10 cellular contexts compared by ENCODE assay signal in the genomic region with DNA sequence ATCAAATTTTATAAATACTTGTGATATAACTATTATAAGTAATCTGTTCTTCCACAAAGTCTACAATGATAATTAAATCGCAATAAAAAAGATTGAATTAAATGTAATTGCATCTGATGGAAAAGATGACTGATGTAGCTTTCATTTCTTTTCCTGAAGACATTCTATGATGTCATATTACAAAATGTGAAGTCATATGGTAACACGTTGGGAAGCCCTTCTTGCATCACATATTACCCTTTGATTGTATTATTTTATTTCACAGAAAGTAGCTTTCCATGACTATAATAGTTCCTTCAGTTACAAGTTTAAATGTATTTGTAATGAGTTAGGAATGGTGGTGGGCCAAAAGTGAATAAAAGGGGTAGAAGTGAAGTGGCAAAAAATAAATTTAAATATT. TPM values are rescaled to one million over a fixed set of nuclear protein-coding genes. Genes with fewer than 3 reads are reported as not detected.
"Had no signal": no experiment of that assay in that cellular context is flagged by ENCODE, and none has a peak within 500 bp of the region (broad histone marks: within the 10 kb centered on the region; RNA-seq: fewer than 3 reads in every experiment).

No MANE protein-coding gene starts in this region.

- H2AFZ ChIP-seq: GM23248 had no signal

- H3K27ac ChIP-seq: GM23248 had no signal

- H3K9ac ChIP-seq: GM23248 had no signal

- H3K36me3 ChIP-seq: HAP-1 had no signal

- H3K4me3 ChIP-seq: GM23248, HAP-1 had no signal

- ATAC-seq: HCT116 had no signal

- H3K4me1 ChIP-seq: HAP-1 had no signal

- FAIRE-seq: HTR-8/SVneo had no signal

- H3K9me3 ChIP-seq: HAP-1 had no signal

- DNase-seq: GM23248, GOT3, H7, KG1 had no signal

RNA-seq across cellular contexts. Expression of a gene that starts 19.0 kb away (rescaled TPM):
- total RNA-seq: GM23248, H4, H7, HT-29 had no signal
- polyA plus RNA-seq: GM23248, IgD-negative memory B cell had no signal

RNA-seq across cellular contexts. Expression of a gene that starts 25.8 kb away (rescaled TPM):
- total RNA-seq: GM23248, H4, H7, HT-29 had no signal
- polyA plus RNA-seq: GM23248, IgD-negative memory B cell had no signal
